12 cellular contexts compared by ENCODE assay signal in the genomic region with DNA sequence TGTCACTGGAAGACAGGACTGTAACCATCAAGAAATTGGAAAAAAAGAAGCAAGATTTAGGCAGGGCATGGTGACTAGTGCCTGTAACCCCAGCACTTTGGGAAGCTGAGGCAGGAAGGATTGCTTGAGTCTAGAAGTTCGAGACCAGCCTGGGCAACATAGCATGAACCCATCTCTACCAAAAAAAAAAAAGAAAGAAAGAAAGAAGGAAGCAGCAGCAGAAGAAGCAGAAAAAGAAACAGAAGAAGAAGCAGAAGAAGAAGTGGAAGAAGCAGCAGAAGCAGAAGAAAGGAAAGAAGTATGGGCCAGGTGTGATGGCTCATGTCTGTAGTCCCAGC. TPM values are rescaled to one million over a fixed set of nuclear protein-coding genes. Genes with fewer than 3 reads are reported as not detected.
DNase-seq lines count a peak whose midpoint lies in the region; ATAC-seq and TF ChIP-seq lines count a peak whose summit lies in the region.
"Had no signal": no experiment of that assay in that cellular context is flagged by ENCODE, and none has a peak within 500 bp of the region (broad histone marks: within the 10 kb centered on the region; RNA-seq: fewer than 3 reads in every experiment).

No MANE protein-coding gene starts in this region.

- H3K4me2 ChIP-seq in mammary epithelial cell (ENCODE audit: insufficient read depth, low read depth, low read length), result no peak overlapping the region

- no peaks in the 10 kb centered on the region for H4K20me1 ChIP-seq in mammary epithelial cell (ENCODE audit: insufficient read depth, low read length)

- CTCF ChIA-PET in MCF 10A (lab: Yijun Ruan, JAX), result interaction anchor here (0.5 to 3.7 kb wide), 3 partner anchors 9 to 62 kb away, joined by 3 to 15 read pairs (median 14); no protein-coding TSS in a partner anchor
- CTCF ChIA-PET in mammary epithelial cell (lab: Charles Lee; ENCODE audit: low non-redundant PET), result interaction anchor here (0.5 kb wide), 1 partner anchor 9 kb away, joined by 13 read pairs; no protein-coding TSS in a partner anchor

- WGBS in mammary epithelial cell (ENCODE audit: low coverage, missing lambda C conversion rate), result no CpG with 5 or more reads among the region's 1 CpG

- H3K9me3 Mint-ChIP-seq in MCF 10A (ENCODE audit: unreplicated experiment), result no peaks in the 10 kb centered on the region
- H3K9me3 Mint-ChIP-seq in activated T-helper 17 cell treated with anti-CD3 and anti-CD28 coated beads, Interleukin-2, amount 50 U/mL, for 72 hours, result peaks cover 5% of the 10 kb centered on the region
- peaks cover 2% of the 10 kb centered on the region for H3K9me3 Mint-ChIP-seq in memory B cell

- no peaks in the 10 kb centered on the region for H3K36me3 ChIP-seq in mammary epithelial cell (ENCODE audit: insufficient read depth, low read length)
- no peaks in the 10 kb centered on the region for H3K36me3 ChIP-seq in upper lobe of right lung

- H3K36me3 Mint-ChIP-seq in MCF 10A (ENCODE audit: insufficient read depth, unreplicated experiment) (peaks cover 7% of the 10 kb centered on the region), memory B cell (no peaks in the 10 kb centered on the region)
- H3K36me3 Mint-ChIP-seq in activated T-helper 17 cell treated with anti-CD3 and anti-CD28 coated beads, Interleukin-2, amount 50 U/mL, for 72 hours (ENCODE audit: low read depth), result peaks cover 11% of the 10 kb centered on the region

- no peaks in the 10 kb centered on the region for H3K79me2 ChIP-seq in mammary epithelial cell (ENCODE audit: insufficient read depth, low read length)

- no peak overlapping the region for H2AFZ ChIP-seq in mammary epithelial cell (ENCODE audit: low read depth, low read length)

- intact Hi-C loops in MCF 10A (cut with micrococcal nuclease), result no loop called here
- intact Hi-C loops in mammary epithelial cell (cut with micrococcal nuclease), result no loop called here
- intact Hi-C loops in upper lobe of right lung (cut with DNase I), result no loop called here

- H3K9me3 ChIP-seq in mammary epithelial cell (replicated peaks; ENCODE audit: insufficient read depth, low read length), result no peaks in the 10 kb centered on the region
- no peaks in the 10 kb centered on the region for H3K9me3 ChIP-seq in upper lobe of right lung

- H3K4me1 Mint-ChIP-seq in MCF 10A (ENCODE audit: insufficient read depth, unreplicated experiment), result peaks cover 30% of the 10 kb centered on the region
- H3K4me1 Mint-ChIP-seq in activated T-helper 17 cell treated with anti-CD3 and anti-CD28 coated beads, Interleukin-2, amount 50 U/mL, for 72 hours, result peaks cover 42% of the 10 kb centered on the region
- peaks cover 23% of the 10 kb centered on the region for H3K4me1 Mint-ChIP-seq in memory B cell

- H3K27ac Mint-ChIP-seq in MCF 10A (ENCODE audit: low read depth, unreplicated experiment) (peak overlapping the region; percentile 47), memory B cell (peak overlapping the region; percentile 89)
- H3K27ac Mint-ChIP-seq in activated T-helper 17 cell treated with anti-CD3 and anti-CD28 coated beads, Interleukin-2, amount 50 U/mL, for 72 hours, result peak overlapping the region; percentile 95

- H3K27me3 Mint-ChIP-seq in MCF 10A (ENCODE audit: insufficient read depth, unreplicated experiment) (no peaks in the 10 kb centered on the region), memory B cell (no peaks in the 10 kb centered on the region)
- H3K27me3 Mint-ChIP-seq in activated T-helper 17 cell treated with anti-CD3 and anti-CD28 coated beads, Interleukin-2, amount 50 U/mL, for 72 hours, result no peaks in the 10 kb centered on the region

- H3K4me3 ChIP-seq in mammary epithelial cell (replicated peaks in 1 of 3; ENCODE audit: insufficient read depth in 1 of 3, low read depth in 2 of 3, low read length in 3 of 3) (no peak overlapping the region), upper lobe of right lung (no peak overlapping the region)
- H3K4me3 ChIP-seq: dorsolateral prefrontal cortex had no signal

- in situ Hi-C loops in mammary epithelial cell (cut with MboI; ENCODE audit: low sequenced_read_pairs in 2 of 2) (loop anchor here in 1 of 2 donors (5.0 kb wide), 1 partner anchor 34 kb away; no protein-coding TSS in a partner anchor), KBM-7 (cut with MboI; ENCODE audit: low pct_unique_long_range_greater_than_20kb, low sequenced_read_pairs) (no loop called here)

- H3K4me3 Mint-ChIP-seq in MCF 10A (ENCODE audit: unreplicated experiment) (no peak overlapping the region), memory B cell (no peak overlapping the region)
- H3K4me3 Mint-ChIP-seq in activated T-helper 17 cell treated with anti-CD3 and anti-CD28 coated beads, Interleukin-2, amount 50 U/mL, for 72 hours, result peak overlapping the region; percentile 80

- H3K27ac ChIP-seq in mammary epithelial cell (ENCODE audit: insufficient read depth, low read depth, low read length) (no peak overlapping the region), upper lobe of right lung (peak overlapping the region; percentile 70)

- H3K27me3 ChIP-seq in mammary epithelial cell (ENCODE audit: insufficient read depth, low read length), result no peaks in the 10 kb centered on the region
- no peaks in the 10 kb centered on the region for H3K27me3 ChIP-seq in upper lobe of right lung
- H3K27me3 ChIP-seq: dorsolateral prefrontal cortex had no signal

- no peak for DNase-seq in MCF 10A (ENCODE audit: unreplicated experiment)
- no peak for DNase-seq in mammary epithelial cell
- no peak for DNase-seq in memory B cell (ENCODE audit: low spot score in 2 of 2)
- no peak for DNase-seq in upper lobe of right lung
- DNase-seq in KBM-7, result no peak
- DNase-seq in UCSD-AML1 (lab: John Stamatoyannopoulos, UW; ENCODE audit: unreplicated experiment), result no peak
- DNase-seq: activated gamma-delta T cell treated with Interleukin-2 at 50 U/mL for 16 hours, dorsolateral prefrontal cortex, GF-D8, NCI-H187 had no signal

- H3K4me1 ChIP-seq in mammary epithelial cell (ENCODE audit: insufficient read depth, low read length), result peaks cover 18% of the 10 kb centered on the region
- peaks cover 55% of the 10 kb centered on the region for H3K4me1 ChIP-seq in upper lobe of right lung

- dilution Hi-C loops in mammary epithelial cell (cut with HindIII; ENCODE audit: low sequenced_read_pairs), result no loop called here

- no peak for ATAC-seq in activated T-helper 17 cell treated with anti-CD3 and anti-CD28 coated beads, Interleukin-2, amount 50 U/mL, for 72 hours (replicated peaks)
- ATAC-seq in memory B cell (ENCODE audit: low read depth) (peak; percentile 0), upper lobe of right lung (no peak), GM18870 (IDR thresholded peaks at IDR 0.05; ENCODE audit: unreplicated experiment) (no peak)

- POLR2A ChIA-PET in MCF 10A (lab: Yijun Ruan, JAX), result interaction anchor here (0.9 to 9.0 kb wide), 7 partner anchors 9 to 49 kb away, joined by 3 to 140 read pairs (median 10); a partner anchor contains a TSS

- BruUV-seq in MCF 10A (replicated peaks; lab: Mats Ljungman, UMichigan), result no TSS peak
- BruUV-seq in mammary epithelial cell (replicated peaks; lab: Mats Ljungman, UMichigan), result no TSS peak

- no peak overlapping the region for H3K9ac ChIP-seq in mammary epithelial cell (ENCODE audit: insufficient read depth, low read length)

- TF ChIP-seq CTCF in MCF 10A (IDR thresholded peaks at IDR 0.05; ENCODE audit: unreplicated experiment) (no peak), mammary epithelial cell (conservative IDR thresholded peaks at IDR 0.05 in 1 of 2, IDR thresholded peaks at IDR 0.05 in 1 of 2; ENCODE audit: extremely low read depth in 1 of 2, insufficient read depth in 1 of 2, low read depth in 1 of 2, low read length in 2 of 2) (no peak), upper lobe of right lung (IDR thresholded peaks at IDR 0.05) (no peak)

RNA-seq across cellular contexts. Expression of a gene that starts 30.5 kb away (rescaled TPM):
- total RNA-seq in MCF 10A (2022) (154 and 178 TPM in 2 replicates), mammary epithelial cell (100 to 1,000 TPM; 138 to 232 TPM), upper lobe of right lung (351 TPM)
- polyA plus RNA-seq in mammary epithelial cell, result 156 TPM
- 47.3 TPM for polyA minus RNA-seq in mammary epithelial cell
- 100 to 1,000 TPM in 1 of 2 donors, 10 to 100 TPM in 1; 63.4 to 258 TPM for total RNA-seq in activated T-helper 17 cell treated with anti-CD3 and anti-CD28 coated beads, Interleukin-2, amount 50 U/mL, for 72 hours

RNA-seq across cellular contexts. Expression of a gene that starts 47.1 kb away (rescaled TPM):
- total RNA-seq in MCF 10A (2022) (118 and 123 TPM in 2 replicates), mammary epithelial cell (100 to 1,000 TPM in 1 of 2 donors, 10 to 100 TPM in 1; 48.2 to 108 TPM), upper lobe of right lung (72.5 TPM)
- polyA plus RNA-seq in mammary epithelial cell, result 134 TPM
- polyA minus RNA-seq in mammary epithelial cell, result 100 TPM
- total RNA-seq in activated T-helper 17 cell treated with anti-CD3 and anti-CD28 coated beads, Interleukin-2, amount 50 U/mL, for 72 hours, result 100 to 1,000 TPM; 106 to 114 TPM
